Comparison of ENCODE assay signal across 18 cellular contexts in genomic region chr12:3083949-3084348, GRCh38. TPM values are rescaled to one million over a fixed set of nuclear protein-coding genes. Genes with fewer than 3 reads are reported as not detected.
DNase-seq lines count a peak whose midpoint lies in the region; FAIRE-seq and TF ChIP-seq lines count a peak whose summit lies in the region.
"Had no signal": no experiment of that assay in that cellular context is flagged by ENCODE, and none has a peak within 500 bp of the region (broad histone marks: within the 10 kb centered on the region; RNA-seq: fewer than 3 reads in every experiment).

No MANE protein-coding gene starts in this region.

- 64% methylated on average over 5 of the region's 5 CpGs for WGBS in hepatocyte (ENCODE audit: low lambda C conversion rate, missing lambda C conversion rate)
- no CpG with 5 or more reads among the region's 5 CpGs for WGBS in neuronal stem cell (ENCODE audit: extremely low coverage in 2 of 2, insufficient read length in 2 of 2, insufficient replicate concordance in 1 of 2), 2 donors

- H4K20me1 ChIP-seq in hepatocyte (ENCODE audit: insufficient read depth, poor library complexity, severe bottlenecking): no peaks in the 10 kb centered on the region

- no peak overlapping the region for H2BK5ac ChIP-seq in neuronal stem cell (ENCODE audit: low read length)

- H3K36me3 ChIP-seq in hepatocyte (replicated peaks; ENCODE audit: insufficient read depth, low read depth): no peaks in the 10 kb centered on the region
- peaks cover 0 to 4% of the 10 kb centered on the region in 2 donors for H3K36me3 ChIP-seq in neuronal stem cell (replicated peaks in 1 of 2; ENCODE audit: control insufficient read depth in 2 of 2, insufficient read depth in 2 of 2, low read length in 2 of 2)
- H3K36me3 ChIP-seq: pancreas had no signal

- H3K14ac ChIP-seq in neuronal stem cell (ENCODE audit: low read length): no peak overlapping the region

- H2BK120ac ChIP-seq in neuronal stem cell (ENCODE audit: low read depth, low read length): no peak overlapping the region

- H3K27me3 ChIP-seq in hepatocyte: no peaks in the 10 kb centered on the region
- H3K27me3 ChIP-seq in neuronal stem cell (ENCODE audit: control insufficient read depth in 3 of 3, insufficient read depth in 3 of 3, low read depth in 1 of 3, low read length in 3 of 3): no peaks in the 10 kb centered on the region
- H3K27me3 ChIP-seq: ascending aorta, pancreas had no signal

- no peak overlapping the region for H3K18ac ChIP-seq in neuronal stem cell (ENCODE audit: low read length)

- no peak for FAIRE-seq in GM12892 (lab: Jason Lieb, UNC)
- FAIRE-seq: H54, pancreas, RCC 7860 had no signal

- H3K79me1 ChIP-seq in neuronal stem cell (ENCODE audit: low read depth, low read length): no peaks in the 10 kb centered on the region

- H3K4me1 ChIP-seq in hepatocyte (ENCODE audit: insufficient read depth) (peaks cover 39% of the 10 kb centered on the region), neuronal stem cell (ENCODE audit: control insufficient read depth in 2 of 2, insufficient read depth in 1 of 2, low read depth in 1 of 2, low read length in 2 of 2) (peaks cover 0 to 19% of the 10 kb centered on the region in 2 donors)
- H3K4me1 ChIP-seq: ascending aorta had no signal

- H3K9me3 ChIP-seq in hepatocyte (ENCODE audit: low read depth) (no peaks in the 10 kb centered on the region), neuronal stem cell (replicated peaks in 1 of 2; ENCODE audit: control insufficient read depth in 2 of 2, insufficient read depth in 1 of 2, low read depth in 1 of 2, low read length in 2 of 2) (no peaks in the 10 kb centered on the region)
- H3K9me3 ChIP-seq: ascending aorta, pancreas had no signal

- no peak for TF ChIP-seq POLR2A in GM12892 (IDR thresholded peaks at IDR 0.05; ENCODE audit: low read depth, low read length)

- H3K4me3 ChIP-seq in hepatocyte: no peak overlapping the region
- no peak overlapping the region for H3K4me3 ChIP-seq in neuronal stem cell (ENCODE audit: low read length in 2 of 2)
- H3K4me3 ChIP-seq: ascending aorta, pancreas had no signal

- no peak overlapping the region for H2AFZ ChIP-seq in hepatocyte
- H2AFZ ChIP-seq in neuronal stem cell (ENCODE audit: low read length): peak overlapping the region; percentile 56

- no peak overlapping the region for H4K91ac ChIP-seq in neuronal stem cell (ENCODE audit: low read depth, low read length, poor library complexity)

- H3K27ac ChIP-seq in hepatocyte (peak overlapping the region; percentile 16), neuronal stem cell (replicated peaks; ENCODE audit: low read length) (no peak overlapping the region)
- H3K27ac ChIP-seq: ascending aorta, pancreas had no signal

- no peak overlapping the region for H3K4me2 ChIP-seq in hepatocyte
- H3K4me2 ChIP-seq in neuronal stem cell (ENCODE audit: insufficient read depth, low read length, poor library complexity, severe bottlenecking): no peak overlapping the region

- no peak overlapping the region for H3K4ac ChIP-seq in neuronal stem cell (ENCODE audit: low read length)

- no peak overlapping the region for H2BK12ac ChIP-seq in neuronal stem cell (ENCODE audit: low read length)

- H4K8ac ChIP-seq in neuronal stem cell (ENCODE audit: low read depth, low read length): no peak overlapping the region

- no peak for TF ChIP-seq CTCF in hepatocyte (IDR thresholded peaks at IDR 0.05; ENCODE audit: poor library complexity)

- DNase-seq in EH (ENCODE audit: low read depth) (peak; percentile 42), amniotic epithelial cell (ENCODE audit: low read depth) (peak; percentile 45), hepatocyte (ENCODE audit: low spot score) (no peak), neuronal stem cell (ENCODE audit: low spot score) (no peak), GM12892 (ENCODE audit: insufficient read length) (no peak), NCI-H128 (lab: John Stamatoyannopoulos, UW; ENCODE audit: unreplicated experiment) (no peak), HT-29 (ENCODE audit: low spot score) (no peak)
- no peak for DNase-seq in stimulated activated CD8-positive, alpha-beta memory T cell treated with anti-CD3 and anti-CD28 coated beads, Interleukin-4, amount 100 ng/mL, for 48 hours
- DNase-seq: activated CD4-positive, alpha-beta T cell treated with anti-CD3 and anti-CD28 coated beads, Interleukin-2, amount 50 U/mL, for 48 hours; AML-193; effector CD8-positive, alpha-beta T cell; NCI-H1105 treated with DMSO at 0.1 percent for 48 hours; NCI-H446; pancreas; stimulated activated CD4-positive, alpha-beta T cell treated with anti-CD3 and anti-CD28 coated beads, Interleukin-2, amount 100 ng/mL, for 24 hours had no signal

- H2AK5ac ChIP-seq in neuronal stem cell (ENCODE audit: low read depth, low read length): peak overlapping the region; percentile 73

- no peak overlapping the region for H3K23ac ChIP-seq in neuronal stem cell (ENCODE audit: low read depth, low read length, poor library complexity)

- H3K79me2 ChIP-seq in hepatocyte: peaks cover 44% of the 10 kb centered on the region

- H3K9ac ChIP-seq in neuronal stem cell (ENCODE audit: low read depth, low read length, poor library complexity): no peak overlapping the region

- H2BK15ac ChIP-seq in neuronal stem cell (ENCODE audit: low read length): no peak overlapping the region

- no peaks in the 10 kb centered on the region for H3K9me2 ChIP-seq in hepatocyte (replicated peaks; ENCODE audit: insufficient read depth)

RNA-seq across cellular contexts. Expression of gene TSPAN9, which starts 6.8 kb away (rescaled TPM):
- 35.3 and 38.6 TPM in 2 replicates for total RNA-seq in hepatocyte
- polyA plus RNA-seq in hepatocyte: 16.6 and 19.8 TPM in 2 replicates
- polyA plus RNA-seq in neuronal stem cell (2013, experiment 1 of 2): 12.5 TPM
- 12.5 TPM for polyA plus RNA-seq in neuronal stem cell (2013, experiment 2 of 2)
- 0.40 TPM for polyA plus RNA-seq in GM12892 (2012; ENCODE audit: missing spikeins)
- 11.3 and 12.0 TPM in 2 replicates for total RNA-seq in HT-29 (2014; rRNA removed; shearing (Covaris generic))

Comparison
In these comparisons a context has a peak if more than half of its experiments do, and no peak if none do; other contexts are left out.
1. DNase-seq: peak in EH (single experiment) and amniotic epithelial cell (single experiment); none in hepatocyte (single experiment), neuronal stem cell (single experiment), GM12892 (single experiment), NCI-H128 (single experiment), stimulated activated CD8-positive, alpha-beta memory T cell treated with anti-CD3 and anti-CD28 coated beads, Interleukin-4, amount 100 ng/mL, for 48 hours (single experiment) and HT-29 (single experiment).